ENCODE assay signal across 1 cellular context in genomic region chr22:20124083-20124787, GRCh38.
TF ChIP-seq lines count a peak whose summit lies in the region.

No MANE protein-coding gene starts in this region.

TF ChIP-seq in GM12878, 131 proteins besides CTCF, POLR2A, EP300 and RAD21:
- TF ChIP-seq BMI1 (IDR thresholded peaks at IDR 0.05; ENCODE audit: borderline replicate concordance) (no peak), ELK1 (IDR thresholded peaks at IDR 0.05; ENCODE audit: low read depth, low read length) (no peak), SREBF2 (IDR thresholded peaks at IDR 0.05; ENCODE audit: low read length) (no peak), CHD4 (IDR thresholded peaks at IDR 0.05) (no peak), SMARCA5 (IDR thresholded peaks at IDR 0.05) (no peak), FOS (IDR thresholded peaks at IDR 0.05; ENCODE audit: borderline replicate concordance, extremely low read depth, insufficient read length) (no peak), SREBF1 (IDR thresholded peaks at IDR 0.05; ENCODE audit: low read length) (no peak), BHLHE40 (IDR thresholded peaks at IDR 0.05; ENCODE audit: borderline replicate concordance in 1 of 2, low read depth in 2 of 2, low read length in 1 of 2) (no peak)
